In the genomic region with DNA sequence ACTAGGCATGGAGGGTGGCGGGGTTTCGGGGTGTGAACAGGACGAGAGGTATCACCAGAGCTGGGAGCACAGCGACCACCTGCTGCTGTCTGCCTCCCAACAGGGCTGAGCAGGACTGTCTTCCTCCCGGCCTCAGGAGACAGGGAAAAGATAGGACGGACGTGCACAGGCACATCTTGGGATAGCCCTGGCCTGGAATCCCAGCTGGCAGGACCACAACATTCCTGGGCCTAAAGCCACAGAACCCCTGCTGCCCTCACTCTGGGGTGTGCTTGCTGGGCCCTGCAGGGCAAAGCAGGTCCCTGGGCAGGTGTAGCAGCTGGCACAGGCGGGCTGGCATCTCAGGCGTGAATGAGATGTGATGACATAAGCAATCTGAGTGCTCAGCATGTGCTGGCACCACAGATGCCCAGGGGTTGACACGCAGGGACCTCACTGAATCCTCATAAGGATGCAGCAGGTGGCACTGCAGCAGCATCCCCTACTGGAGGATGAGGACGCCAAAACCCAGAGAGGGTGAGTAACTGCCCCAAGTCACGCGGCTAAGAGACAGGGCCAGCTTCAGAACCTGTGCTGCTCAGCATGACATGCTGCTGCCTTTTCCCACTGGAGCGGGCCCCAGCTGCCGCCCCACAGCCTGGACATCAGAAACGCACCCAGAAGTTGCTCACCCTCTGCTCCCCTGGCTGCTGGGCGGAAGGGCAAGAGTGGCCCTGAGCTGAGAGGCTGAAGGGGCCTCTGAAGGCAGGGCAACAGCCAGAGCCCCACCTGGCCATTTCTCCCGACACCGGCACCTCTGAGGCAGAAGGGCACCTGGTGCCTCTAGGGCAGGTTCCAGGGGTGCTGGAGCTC, we compare ENCODE assay signal across 1 cellular context.
TF ChIP-seq lines count a peak whose summit lies in the region.

No MANE protein-coding gene starts in this region.

TF ChIP-seq in GM12878, 131 proteins besides CTCF, POLR2A, EP300 and RAD21:
- TF ChIP-seq SUPT20H (IDR thresholded peaks at IDR 0.05; ENCODE audit: borderline replicate concordance, control insufficient read depth, low read depth, low read length): no peak
- no peak for TF ChIP-seq SREBF2 (IDR thresholded peaks at IDR 0.05; ENCODE audit: low read length)
- TF ChIP-seq ETV6 (conservative IDR thresholded peaks at IDR 0.05 in 1 of 2, IDR thresholded peaks at IDR 0.05 in 1 of 2; ENCODE audit: borderline replicate concordance in 1 of 2, low read depth in 1 of 2): no peak
- TF ChIP-seq CREB1 (IDR thresholded peaks at IDR 0.05; ENCODE audit: low read depth): no peak
- TF ChIP-seq, protein P1, sequence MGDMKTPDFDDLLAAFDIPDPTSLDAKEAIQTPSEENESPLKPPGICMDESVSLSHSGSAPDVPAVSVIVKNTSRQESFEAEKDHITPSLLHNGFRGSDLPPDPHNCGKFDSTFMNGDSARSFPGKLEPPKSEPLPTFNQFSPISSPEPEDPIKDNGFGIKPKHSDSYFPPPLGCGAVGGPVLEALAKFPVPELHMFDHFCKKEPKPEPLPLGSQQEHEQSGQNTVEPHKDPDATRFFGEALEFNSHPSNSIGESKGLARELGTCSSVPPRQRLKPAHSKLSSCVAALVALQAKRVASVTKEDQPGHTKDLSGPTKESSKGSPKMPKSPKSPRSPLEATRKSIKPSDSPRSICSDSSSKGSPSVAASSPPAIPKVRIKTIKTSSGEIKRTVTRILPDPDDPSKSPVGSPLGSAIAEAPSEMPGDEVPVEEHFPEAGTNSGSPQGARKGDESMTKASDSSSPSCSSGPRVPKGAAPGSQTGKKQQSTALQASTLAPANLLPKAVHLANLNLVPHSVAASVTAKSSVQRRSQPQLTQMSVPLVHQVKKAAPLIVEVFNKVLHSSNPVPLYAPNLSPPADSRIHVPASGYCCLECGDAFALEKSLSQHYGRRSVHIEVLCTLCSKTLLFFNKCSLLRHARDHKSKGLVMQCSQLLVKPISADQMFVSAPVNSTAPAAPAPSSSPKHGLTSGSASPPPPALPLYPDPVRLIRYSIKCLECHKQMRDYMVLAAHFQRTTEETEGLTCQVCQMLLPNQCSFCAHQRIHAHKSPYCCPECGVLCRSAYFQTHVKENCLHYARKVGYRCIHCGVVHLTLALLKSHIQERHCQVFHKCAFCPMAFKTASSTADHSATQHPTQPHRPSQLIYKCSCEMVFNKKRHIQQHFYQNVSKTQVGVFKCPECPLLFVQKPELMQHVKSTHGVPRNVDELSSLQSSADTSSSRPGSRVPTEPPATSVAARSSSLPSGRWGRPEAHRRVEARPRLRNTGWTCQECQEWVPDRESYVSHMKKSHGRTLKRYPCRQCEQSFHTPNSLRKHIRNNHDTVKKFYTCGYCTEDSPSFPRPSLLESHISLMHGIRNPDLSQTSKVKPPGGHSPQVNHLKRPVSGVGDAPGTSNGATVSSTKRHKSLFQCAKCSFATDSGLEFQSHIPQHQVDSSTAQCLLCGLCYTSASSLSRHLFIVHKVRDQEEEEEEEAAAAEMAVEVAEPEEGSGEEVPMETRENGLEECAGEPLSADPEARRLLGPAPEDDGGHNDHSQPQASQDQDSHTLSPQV (IDR thresholded peaks at IDR 0.05): no peak
- no peak for TF ChIP-seq EED (IDR thresholded peaks at IDR 0.05; ENCODE audit: low read depth)
